In the genomic region with DNA sequence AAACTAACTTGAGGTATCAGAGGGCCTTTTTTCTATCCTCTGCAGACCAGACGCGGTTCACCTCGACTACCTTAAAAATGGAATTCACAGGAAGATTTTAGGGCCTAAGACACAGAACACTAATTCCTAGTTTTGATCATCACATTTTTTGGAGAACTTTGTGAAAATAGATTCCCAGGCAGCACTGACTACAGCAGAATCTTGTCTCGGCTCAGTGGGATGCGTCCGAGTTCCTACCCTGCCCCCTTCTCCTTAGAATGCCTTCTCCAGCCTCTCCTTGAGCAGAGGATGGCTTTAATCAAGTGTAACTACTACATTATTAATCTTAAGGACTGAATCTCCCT, we compare ENCODE assay signal across 9 cellular contexts. TPM values are rescaled to one million over a fixed set of nuclear protein-coding genes. Genes with fewer than 3 reads are reported as not detected.
A peak's percentile ranks its signal among the peaks of the same experiment; 100 is the strongest.
DNase-seq lines count a peak whose midpoint lies in the region; ATAC-seq and TF ChIP-seq lines count a peak whose summit lies in the region.
"Had no signal": no experiment of that assay in that cellular context is flagged by ENCODE, and none has a peak within 500 bp of the region (broad histone marks: within the 10 kb centered on the region; RNA-seq: fewer than 3 reads in every experiment).

No MANE protein-coding gene starts in this region.

- H3K9ac ChIP-seq in ES-I3 (ENCODE audit: low read depth, low read length), result peak overlapping the region; percentile 97
- H3K9ac ChIP-seq in rectal smooth muscle tissue (ENCODE audit: low read length), result no peak overlapping the region

- H3K36me3 ChIP-seq in ES-I3 (ENCODE audit: insufficient read depth, low read length) (no peaks in the 10 kb centered on the region), SJSA1 (no peaks in the 10 kb centered on the region), esophagus squamous epithelium (no peaks in the 10 kb centered on the region), rectal smooth muscle tissue (ENCODE audit: control insufficient read depth, insufficient read depth, low read length) (no peaks in the 10 kb centered on the region)

- H3K27me3 ChIP-seq in SJSA1 (replicated peaks), result no peaks in the 10 kb centered on the region
- no peaks in the 10 kb centered on the region for H3K27me3 ChIP-seq in esophagus squamous epithelium
- H3K27me3 ChIP-seq in rectal smooth muscle tissue (ENCODE audit: control insufficient read depth, insufficient read depth, low read length), result no peaks in the 10 kb centered on the region

- H3K4me3 ChIP-seq in SJSA1, result peak overlapping the region; percentile 61
- peak overlapping the region; percentile 89 to 94 (median 94) for H3K4me3 ChIP-seq in esophagus squamous epithelium
- peak overlapping the region; percentile 98 for H3K4me3 ChIP-seq in rectal smooth muscle tissue (ENCODE audit: low read length)

- ATAC-seq in HG03135 (IDR thresholded peaks at IDR 0.05; ENCODE audit: unreplicated experiment), result no peak

- whole genome bisulfite sequencing in esophagus squamous epithelium, 2 donors, result 35 to 42% methylated on average over 6 of the region's 6 CpGs

- TF ChIP-seq POLR2A in esophagus squamous epithelium (IDR thresholded peaks at IDR 0.05), result no peak

- intact Hi-C loops in esophagus squamous epithelium (cut with DNase I), result no loop called here

- DNase-seq in SJSA1 (ENCODE audit: low read depth in 1 of 2, low spot score in 2 of 2) (no peak), esophagus squamous epithelium (lab: John Stamatoyannopoulos, UW) (no peak), kidney tubule cell (ENCODE audit: low spot score) (no peak), anterior cingulate cortex (lab: John Stamatoyannopoulos, UW) (no peak)
- DNase-seq in stimulated activated CD4-positive, alpha-beta T cell treated with anti-CD3 and anti-CD28 coated beads, Interleukin-2, amount 100 ng/mL, for 48 hours, result no peak

- H3K9me3 ChIP-seq in ES-I3 (ENCODE audit: control insufficient read depth, insufficient read depth, low read length) (peaks cover 3% of the 10 kb centered on the region), SJSA1 (replicated peaks) (peaks cover 5% of the 10 kb centered on the region), esophagus squamous epithelium (no peaks in the 10 kb centered on the region)

- H3K4me1 ChIP-seq in ES-I3 (ENCODE audit: insufficient read depth, low read length), result no peaks in the 10 kb centered on the region
- H3K4me1 ChIP-seq in SJSA1 (replicated peaks), result no peaks in the 10 kb centered on the region
- peaks cover 0 to 20% (median 6%) of the 10 kb centered on the region in 3 donors for H3K4me1 ChIP-seq in esophagus squamous epithelium
- H3K4me1 ChIP-seq in rectal smooth muscle tissue (ENCODE audit: control insufficient read depth, insufficient read depth, low read length), result no peaks in the 10 kb centered on the region

- no peak for TF ChIP-seq CTCF in esophagus squamous epithelium (IDR thresholded peaks at IDR 0.05)

- H3K27ac ChIP-seq in SJSA1 (peak overlapping the region; percentile 80), esophagus squamous epithelium (peak overlapping the region; percentile 98 to 100 (median 99)), rectal smooth muscle tissue (ENCODE audit: low read depth, low read length) (peak overlapping the region; percentile 99)

RNA-seq across cellular contexts. Expression of a gene that starts 0.4 kb away (rescaled TPM):
- 50.9 and 61.5 TPM in 2 replicates for total RNA-seq in SJSA1 (2014; rRNA removed; shearing (Covaris generic))
- total RNA-seq in esophagus squamous epithelium, result 100 to 1,000 TPM; 120 to 221 (median 166) TPM

RNA-seq across cellular contexts. Expression of a gene that starts 4.1 kb away (rescaled TPM):
- 2.2 and 2.4 TPM in 2 replicates for total RNA-seq in SJSA1 (2014; rRNA removed; shearing (Covaris generic))
- total RNA-seq in esophagus squamous epithelium, result 1 to 10 TPM in 3 of 4 donors, under 1 TPM in 1; 0.45 to 3.1 (median 2.0) TPM

RNA-seq across cellular contexts. Expression of a gene that starts 7.9 kb away (rescaled TPM):
- total RNA-seq in SJSA1 (2014; rRNA removed; shearing (Covaris generic)), result 14.8 and 18.3 TPM in 2 replicates
- total RNA-seq in esophagus squamous epithelium, result 10 to 100 TPM in 3 of 4 donors, 1 to 10 TPM in 1; 6.5 to 19.1 (median 12.4) TPM

RNA-seq across cellular contexts. Expression of a gene that starts 47.4 kb away (rescaled TPM):
- total RNA-seq in SJSA1 (2014; rRNA removed; shearing (Covaris generic)), result not detected in 2 replicates
- not detected for total RNA-seq in esophagus squamous epithelium
- total RNA-seq: lower leg skin had no signal

RNA-seq across cellular contexts. Expression of a gene that starts 47.5 kb away (rescaled TPM):
- total RNA-seq in SJSA1 (2014; rRNA removed; shearing (Covaris generic)), result not detected in 2 replicates
- total RNA-seq in esophagus squamous epithelium, result 1 to 10 TPM in 1 of 4 donors, under 1 TPM in 1, not detected in 2; 0.35 to 1.3 TPM
